ENCODE assay signal across 10 cellular contexts in genomic region chr3:70156808-70157207, GRCh38.
"Had no signal": no experiment of that assay in that cellular context is flagged by ENCODE, and none has a peak within 500 bp of the region (broad histone marks: within the 10 kb centered on the region; RNA-seq: fewer than 3 reads in every experiment).

No MANE protein-coding gene starts in this region.

- H3K4me1 ChIP-seq: HAP-1 had no signal

- H2AFZ ChIP-seq: GM23248 had no signal

- H3K9me3 ChIP-seq: HAP-1 had no signal

- FAIRE-seq: HTR-8/SVneo had no signal

- DNase-seq: GM23248, GOT3, H7, HFFc6, KBM-7 had no signal

- H3K27ac ChIP-seq: GM23248, HL-60, KMS-11 had no signal

- H3K4me3 ChIP-seq: GM23248, HAP-1 had no signal

- H3K4me3 Mint-ChIP-seq: HFFc6 had no signal

- H3K4me2 ChIP-seq: KMS-11 had no signal

- H3K9ac ChIP-seq: GM23248, KMS-11 had no signal

- H3K36me3 ChIP-seq: HAP-1 had no signal

- H3K27ac Mint-ChIP-seq: HFFc6 had no signal

- ATAC-seq: HCT116 had no signal
